ENCODE assay signal across 12 cellular contexts in genomic region chr19:44677019-44677809, GRCh38. TPM values are rescaled to one million over a fixed set of nuclear protein-coding genes. Genes with fewer than 3 reads are reported as not detected.
DNase-seq lines count a peak whose midpoint lies in the region; TF ChIP-seq lines count a peak whose summit lies in the region.
"Had no signal": no experiment of that assay in that cellular context is flagged by ENCODE, and none has a peak within 500 bp of the region (broad histone marks: within the 10 kb centered on the region; RNA-seq: fewer than 3 reads in every experiment).

No MANE protein-coding gene starts in this region.

- intact Hi-C loops in A673 (cut with micrococcal nuclease; ENCODE audit: unreplicated experiment) = no loop called here
- intact Hi-C loops in sigmoid colon (cut with DNase I) = no loop called here

- H3K27ac ChIP-seq in A673 (ENCODE audit: low read depth, low read length, poor library complexity, severe bottlenecking) (peak overlapping the region; percentile 70), SJSA1 (peak overlapping the region; percentile 32), sigmoid colon (no peak overlapping the region)
- H3K27ac ChIP-seq: ascending aorta had no signal

- H3K36me3 ChIP-seq in A673 (ENCODE audit: insufficient read depth, low read length, poor library complexity, severe bottlenecking) = no peaks in the 10 kb centered on the region
- H3K36me3 ChIP-seq in SJSA1 = no peaks in the 10 kb centered on the region; the same call in 1 of the 2 replicates
- no peaks in the 10 kb centered on the region for H3K36me3 ChIP-seq in sigmoid colon

- CTCF ChIA-PET in A673 (lab: Charles Lee) = no interaction called here

- in situ Hi-C loops in GM13977 (cut with MboI; ENCODE audit: low pct_unique_long_range_greater_than_20kb, low sequenced_read_pairs, unreplicated experiment) = no loop called here

- no peak for TF ChIP-seq EP300 in sigmoid colon (IDR thresholded peaks at IDR 0.05)

- H3K4me1 ChIP-seq in A673 (ENCODE audit: insufficient read depth, low read length, poor library complexity, severe bottlenecking) = peaks cover 7% of the 10 kb centered on the region
- peaks cover 12% of the 10 kb centered on the region for H3K4me1 ChIP-seq in SJSA1 (replicated peaks)
- H3K4me1 ChIP-seq in sigmoid colon = no peaks in the 10 kb centered on the region
- H3K4me1 ChIP-seq: ascending aorta had no signal

- no peak for TF ChIP-seq CTCF in A673 (conservative IDR thresholded peaks at IDR 0.05; ENCODE audit: low read depth, low read length)
- TF ChIP-seq CTCF in HFFc6 (IDR thresholded peaks at IDR 0.05) = no peak
- TF ChIP-seq CTCF in sigmoid colon (IDR thresholded peaks at IDR 0.05) = no peak
- no peak for TF ChIP-seq CTCF in GM13977 (IDR thresholded peaks at IDR 0.05; ENCODE audit: extremely low read depth, insufficient read depth, missing control alignments)

- H3K4me3 ChIP-seq in A673 (ENCODE audit: low read depth, low read length, poor library complexity, severe bottlenecking) = peak overlapping the region; percentile 21
- no peak overlapping the region for H3K4me3 ChIP-seq in SJSA1
- H3K4me3 ChIP-seq in sigmoid colon = no peak overlapping the region
- H3K4me3 ChIP-seq: ascending aorta had no signal

- peak overlapping the region; percentile 8; the same call in 1 of the 2 replicates for H3K4me3 Mint-ChIP-seq in HFFc6
- H3K4me3 Mint-ChIP-seq: CD8-positive, alpha-beta T cell had no signal

- peaks cover 10% of the 10 kb centered on the region for H3K27me3 Mint-ChIP-seq in HFFc6 (ENCODE audit: insufficient read depth)

- no peak for TF ChIP-seq POLR2A in sigmoid colon (IDR thresholded peaks at IDR 0.05)

- BruUV-seq in A673 (replicated peaks; lab: Mats Ljungman, UMichigan) = TSS peak; percentile 88

- H3K27me3 ChIP-seq in A673 (replicated peaks; ENCODE audit: insufficient read depth, low read depth, low read length, poor library complexity) = no peaks in the 10 kb centered on the region
- H3K27me3 ChIP-seq in SJSA1 (replicated peaks) = no peaks in the 10 kb centered on the region
- H3K27me3 ChIP-seq in sigmoid colon = no peaks in the 10 kb centered on the region
- H3K27me3 ChIP-seq: ascending aorta had no signal

- H3K9me3 ChIP-seq in A673 (ENCODE audit: low read depth, low read length, poor library complexity, severe bottlenecking) = no peaks in the 10 kb centered on the region
- no peaks in the 10 kb centered on the region for H3K9me3 ChIP-seq in SJSA1 (replicated peaks)
- H3K9me3 ChIP-seq in sigmoid colon = no peaks in the 10 kb centered on the region
- H3K9me3 ChIP-seq: ascending aorta had no signal

- no peaks in the 10 kb centered on the region; the same call in 1 of the 2 replicates for H3K36me3 Mint-ChIP-seq in HFFc6 (ENCODE audit: low read depth)
- H3K36me3 Mint-ChIP-seq: CD8-positive, alpha-beta T cell had no signal

- DNase-seq in A673 (ENCODE audit: low spot score) (peak; percentile 85), HFFc6 (peak; percentile 65), SJSA1 (ENCODE audit: low read depth in 1 of 2, low spot score in 2 of 2) (peak in 1 of 2 experiments; percentile 74), foreskin melanocyte (peak; percentile 11), OCI-M2 (lab: John Stamatoyannopoulos, UW; ENCODE audit: unreplicated experiment) (no peak), sigmoid colon (no peak), GM13977 (ENCODE audit: low spot score) (no peak), NCI-H446 treated with DMSO at 0.1 percent for 48 hours (lab: John Stamatoyannopoulos, UW) (no peak)
- DNase-seq: CD8-positive, alpha-beta T cell; stimulated activated CD4-positive, alpha-beta T cell treated with anti-CD3 and anti-CD28 coated beads, Interleukin-4, amount 100 ng/mL, for 1 hour had no signal

- H3K4me1 Mint-ChIP-seq in HFFc6 (ENCODE audit: low read depth) = peaks cover 10% of the 10 kb centered on the region

- WGBS in sigmoid colon, 2 donors = 76 to 81% methylated on average over 8 of the region's 8 CpGs

- no peaks in the 10 kb centered on the region for H3K9me3 Mint-ChIP-seq in HFFc6
- H3K9me3 Mint-ChIP-seq: CD8-positive, alpha-beta T cell had no signal

- POLR2A ChIA-PET in A673 (lab: Charles Lee; ENCODE audit: low non-redundant PET) = no interaction called here

- H3K27ac Mint-ChIP-seq in HFFc6 = peak overlapping the region; percentile 54
- H3K27ac Mint-ChIP-seq: CD8-positive, alpha-beta T cell had no signal

RNA-seq across cellular contexts. Expression of gene CEACAM19, which starts 5.9 kb away (rescaled TPM):
- total RNA-seq in A673 (2021) (2.5 and 2.9 TPM in 2 replicates), sigmoid colon (1 to 10 TPM; 1.3 to 5.3 (median 2.6) TPM)
- 1 to 10 TPM; 1.8 to 2.5 (median 2.1) TPM for total RNA-seq in HFFc6 (2021; fragmentation: NEBNext Ultra II Directional; extraction: Animal tissue kit (Norgen Biotek cat#: 25700))
- 0.06 and 1.6 TPM in 2 replicates for total RNA-seq in SJSA1 (2014; rRNA removed; shearing (Covaris generic))
- polyA plus RNA-seq in sigmoid colon = 1 to 10 TPM in 1 of 3 donors, under 1 TPM in 2; 0.60 to 4.9 (median 0.69) TPM

RNA-seq across cellular contexts. Expression of gene CEACAM16, which starts 21.7 kb away (rescaled TPM):
- total RNA-seq in A673 (2021) (not detected in 2 replicates), sigmoid colon (not detected)
- total RNA-seq in HFFc6 (2021; fragmentation: NEBNext Ultra II Directional; extraction: Animal tissue kit (Norgen Biotek cat#: 25700)) = not detected
- total RNA-seq in SJSA1 (2014; rRNA removed; shearing (Covaris generic)) = not detected in 2 replicates
- not detected for polyA plus RNA-seq in sigmoid colon
- total RNA-seq: ascending aorta; CD8-positive, alpha-beta T cell; kidney epithelial cell had no signal

RNA-seq across cellular contexts. Expression of gene PVR, which starts 33.5 kb away (rescaled TPM):
- total RNA-seq in A673 (2021) = 26.8 and 29.5 TPM in 2 replicates
- total RNA-seq in HFFc6 (2021; fragmentation: NEBNext Ultra II Directional; extraction: Animal tissue kit (Norgen Biotek cat#: 25700)) = 10 to 100 TPM; 45.9 to 76.2 (median 54.3) TPM
- total RNA-seq in SJSA1 (2014; rRNA removed; shearing (Covaris generic)) = 101 and 182 TPM in 2 replicates
- total RNA-seq in sigmoid colon = 10 to 100 TPM in 3 of 4 donors, 1 to 10 TPM in 1; 7.8 to 39.4 (median 14.6) TPM
- 10 to 100 TPM in 1 of 3 donors, 1 to 10 TPM in 2; 3.0 to 19.7 (median 4.6) TPM for polyA plus RNA-seq in sigmoid colon

Comparison
In these comparisons a context has a peak if more than half of its experiments do, and no peak if none do; other contexts are left out.
1. DNase-seq: peak in A673 (single experiment), HFFc6 (single experiment) and foreskin melanocyte (single experiment); none in OCI-M2 (single experiment), sigmoid colon (single experiment), GM13977 (single experiment) and NCI-H446 treated with DMSO at 0.1 percent for 48 hours (single experiment).
2. H3K27ac ChIP-seq: peak in A673 (single experiment) and SJSA1 (single experiment); none in sigmoid colon (0 of 4).